Comparison of ENCODE assay signal across 11 cellular contexts in the genomic region with DNA sequence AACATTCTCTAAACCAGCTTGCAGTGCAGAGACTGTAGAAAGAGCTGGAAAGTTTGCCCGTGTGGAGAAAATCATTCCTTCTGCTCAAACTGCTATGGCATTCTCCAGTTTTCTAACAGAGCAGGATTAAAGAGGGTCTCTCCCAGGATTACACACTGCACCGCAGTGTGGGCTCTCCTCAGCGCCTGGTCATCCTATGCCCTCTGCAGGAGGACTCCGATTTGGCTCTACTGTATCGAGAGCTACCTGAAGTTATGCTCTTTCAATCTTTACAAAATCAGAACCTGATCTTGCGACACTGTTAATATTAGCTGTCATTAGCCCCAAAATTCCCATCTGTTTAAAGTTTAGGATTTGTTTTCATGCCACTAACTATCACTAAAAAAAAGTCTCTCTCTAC. TPM values are rescaled to one million over a fixed set of nuclear protein-coding genes. Genes with fewer than 3 reads are reported as not detected.
DNase-seq lines count a peak whose midpoint lies in the region; ATAC-seq and TF ChIP-seq lines count a peak whose summit lies in the region.
"Had no signal": no experiment of that assay in that cellular context is flagged by ENCODE, and none has a peak within 500 bp of the region (broad histone marks: within the 10 kb centered on the region; RNA-seq: fewer than 3 reads in every experiment).

No MANE protein-coding gene starts in this region.

- BruUV-seq in Calu3 (replicated peaks; lab: Mats Ljungman, UMichigan) = no TSS peak

- no peak for TF ChIP-seq EP300 in esophagus muscularis mucosa (IDR thresholded peaks at IDR 0.05)
- TF ChIP-seq EP300 in neural cell (conservative IDR thresholded peaks at IDR 0.05; ENCODE audit: poor library complexity, severe bottlenecking) = no peak
- TF ChIP-seq EP300 in suprapubic skin (IDR thresholded peaks at IDR 0.05) = no peak

- no peak overlapping the region for H3K9ac ChIP-seq in neural cell (ENCODE audit: low read length)

- intact Hi-C loops in Calu3 (cut with micrococcal nuclease; ENCODE audit: unreplicated experiment) (loop anchor here (10.0 kb wide), 1 partner anchor 613 kb away; no protein-coding TSS in a partner anchor), esophagus muscularis mucosa (cut with DNase I) (loop anchor here (10.0 kb wide), 1 partner anchor 613 kb away; no protein-coding TSS in a partner anchor)

- H3K27ac Mint-ChIP-seq in Calu3 (ENCODE audit: unreplicated experiment) = peak overlapping the region; percentile 1
- no peak overlapping the region for H3K27ac Mint-ChIP-seq in natural killer cell treated with Interleukin-12 subunit alpha and Interleukin-12 subunit beta and Interleukin-15 and Interleukin-18, amount 100 ng/mL, for 72 hours

- no peak for ATAC-seq in natural killer cell treated with Interleukin-12 subunit alpha and Interleukin-12 subunit beta and Interleukin-15 and Interleukin-18, amount 100 ng/mL, for 72 hours

- no peaks in the 10 kb centered on the region for H3K9me3 Mint-ChIP-seq in Calu3 (ENCODE audit: low read depth, unreplicated experiment)
- no peaks in the 10 kb centered on the region for H3K9me3 Mint-ChIP-seq in natural killer cell treated with Interleukin-12 subunit alpha and Interleukin-12 subunit beta and Interleukin-15 and Interleukin-18, amount 100 ng/mL, for 72 hours

- H3K9me2 ChIP-seq in neural cell (ENCODE audit: insufficient read depth, low read length) = no peaks in the 10 kb centered on the region

- TF ChIP-seq POLR2A in esophagus muscularis mucosa (IDR thresholded peaks at IDR 0.05; ENCODE audit: low read depth) (no peak), suprapubic skin (IDR thresholded peaks at IDR 0.05) (no peak)

- no peak overlapping the region for H3K4me2 ChIP-seq in neural cell (ENCODE audit: low read length)

- no peaks in the 10 kb centered on the region for H3K4me1 ChIP-seq in esophagus muscularis mucosa
- no peaks in the 10 kb centered on the region for H3K4me1 ChIP-seq in suprapubic skin
- H3K4me1 ChIP-seq: sigmoid colon had no signal

- H3K27me3 Mint-ChIP-seq in Calu3 (ENCODE audit: unreplicated experiment) = no peaks in the 10 kb centered on the region
- peaks cover 2 to 31% of the 10 kb centered on the region in 2 donors for H3K27me3 Mint-ChIP-seq in natural killer cell treated with Interleukin-12 subunit alpha and Interleukin-12 subunit beta and Interleukin-15 and Interleukin-18, amount 100 ng/mL, for 72 hours

- no peaks in the 10 kb centered on the region for H3K27me3 ChIP-seq in esophagus muscularis mucosa
- H3K27me3 ChIP-seq in neural cell (ENCODE audit: insufficient read depth, low read depth, low read length) = no peaks in the 10 kb centered on the region
- H3K27me3 ChIP-seq in suprapubic skin = no peaks in the 10 kb centered on the region
- H3K27me3 ChIP-seq: sigmoid colon, SJSA1 had no signal

- TF ChIP-seq CTCF in Calu3 (IDR thresholded peaks at IDR 0.05; ENCODE audit: unreplicated experiment) = no peak
- TF ChIP-seq CTCF in esophagus muscularis mucosa (IDR thresholded peaks at IDR 0.05) = peak; percentile 7 to 16 (median 15)
- no peak for TF ChIP-seq CTCF in neural cell (IDR thresholded peaks at IDR 0.05; ENCODE audit: poor library complexity, severe bottlenecking)
- no peak for TF ChIP-seq CTCF in suprapubic skin (IDR thresholded peaks at IDR 0.05)

- H4K20me1 ChIP-seq in neural cell (ENCODE audit: insufficient read depth) = no peaks in the 10 kb centered on the region

- H2AFZ ChIP-seq in neural cell (ENCODE audit: low read depth, low read length) = no peak overlapping the region

- H3K36me3 ChIP-seq in esophagus muscularis mucosa (no peaks in the 10 kb centered on the region), neural cell (ENCODE audit: insufficient read depth, low read length) (no peaks in the 10 kb centered on the region), suprapubic skin (no peaks in the 10 kb centered on the region)
- H3K36me3 ChIP-seq: sigmoid colon, SJSA1 had no signal

- CTCF ChIA-PET in Calu3 (lab: Charles Lee) = interaction anchor here (0.8 to 1.3 kb wide), 3 partner anchors 9 to 36 kb away, joined by 3 to 5 read pairs (median 4); no protein-coding TSS in a partner anchor

- H3K36me3 Mint-ChIP-seq in Calu3 (ENCODE audit: insufficient read depth, unreplicated experiment) = no peaks in the 10 kb centered on the region
- H3K36me3 Mint-ChIP-seq in natural killer cell treated with Interleukin-12 subunit alpha and Interleukin-12 subunit beta and Interleukin-15 and Interleukin-18, amount 100 ng/mL, for 72 hours = no peaks in the 10 kb centered on the region

- H3K4me1 Mint-ChIP-seq in Calu3 (ENCODE audit: low read depth, unreplicated experiment) = peaks cover 14% of the 10 kb centered on the region
- no peaks in the 10 kb centered on the region for H3K4me1 Mint-ChIP-seq in natural killer cell treated with Interleukin-12 subunit alpha and Interleukin-12 subunit beta and Interleukin-15 and Interleukin-18, amount 100 ng/mL, for 72 hours (ENCODE audit: low read depth in 2 of 2)

- no peaks in the 10 kb centered on the region for H3F3A ChIP-seq in neural cell (ENCODE audit: insufficient read depth, low read length, poor library complexity, severe bottlenecking)

- H3K4me3 ChIP-seq in esophagus muscularis mucosa (no peak overlapping the region), neural cell (ENCODE audit: low read length) (no peak overlapping the region), suprapubic skin (no peak overlapping the region)
- H3K4me3 ChIP-seq: sigmoid colon, SJSA1 had no signal

- DNase-seq in Calu3 (no peak), NCI-H82 treated with DMSO at 0.1 percent for 48 hours (lab: John Stamatoyannopoulos, UW; ENCODE audit: unreplicated experiment) (peak; percentile 66), esophagus muscularis mucosa (ENCODE audit: extremely low spot score) (no peak), SIG-M5 treated with dmso at 0.1 percent for 504 hours (lab: John Stamatoyannopoulos, UW; ENCODE audit: unreplicated experiment) (no peak), suprapubic skin (ENCODE audit: low spot score in 2 of 2) (no peak), GF-D8 (lab: John Stamatoyannopoulos, UW) (no peak)
- no peak for DNase-seq in natural killer cell treated with Interleukin-12 subunit alpha and Interleukin-12 subunit beta and Interleukin-15 and Interleukin-18, amount 100 ng/mL, for 72 hours (ENCODE audit: low spot score)
- DNase-seq: NCI-H526 treated with DMSO at 0.1 percent for 48 hours, sigmoid colon had no signal

- no peak overlapping the region for H3K4me3 Mint-ChIP-seq in Calu3 (ENCODE audit: low read depth, unreplicated experiment)
- no peak overlapping the region for H3K4me3 Mint-ChIP-seq in natural killer cell treated with Interleukin-12 subunit alpha and Interleukin-12 subunit beta and Interleukin-15 and Interleukin-18, amount 100 ng/mL, for 72 hours

- no peak overlapping the region for H3K27ac ChIP-seq in esophagus muscularis mucosa (replicated peaks in 1 of 4)
- H3K27ac ChIP-seq in neural cell (ENCODE audit: low read length) = no peak overlapping the region
- no peak overlapping the region for H3K27ac ChIP-seq in suprapubic skin
- H3K27ac ChIP-seq: sigmoid colon, SJSA1 had no signal

- H3K9me3 ChIP-seq in esophagus muscularis mucosa (no peaks in the 10 kb centered on the region), neural cell (ENCODE audit: low read length) (no peaks in the 10 kb centered on the region), suprapubic skin (no peaks in the 10 kb centered on the region)
- H3K9me3 ChIP-seq: sigmoid colon, SJSA1 had no signal

- peak; percentile 25 for TF ChIP-seq RAD21 in neural cell (conservative IDR thresholded peaks at IDR 0.05)

- 88% methylated on average over 6 of the region's 6 CpGs for WGBS in esophagus muscularis mucosa
- 84% methylated on average over 6 of the region's 6 CpGs for WGBS in suprapubic skin

- H3K79me2 ChIP-seq in neural cell (replicated peaks; ENCODE audit: insufficient read depth, low read length) = no peaks in the 10 kb centered on the region

TF ChIP-seq in neural cell, 6 proteins besides CTCF, POLR2A, EP300 and RAD21:
- no peak for TF ChIP-seq SMC3 (conservative IDR thresholded peaks at IDR 0.05; ENCODE audit: poor library complexity)
- no peak for TF ChIP-seq TAF1 (IDR thresholded peaks at IDR 0.05; ENCODE audit: low read depth)
- no peak for TF ChIP-seq EZH2 (IDR thresholded peaks at IDR 0.05; ENCODE audit: borderline replicate concordance, insufficient read depth, low read length, poor library complexity, severe bottlenecking)
- TF ChIP-seq, protein P1, sequence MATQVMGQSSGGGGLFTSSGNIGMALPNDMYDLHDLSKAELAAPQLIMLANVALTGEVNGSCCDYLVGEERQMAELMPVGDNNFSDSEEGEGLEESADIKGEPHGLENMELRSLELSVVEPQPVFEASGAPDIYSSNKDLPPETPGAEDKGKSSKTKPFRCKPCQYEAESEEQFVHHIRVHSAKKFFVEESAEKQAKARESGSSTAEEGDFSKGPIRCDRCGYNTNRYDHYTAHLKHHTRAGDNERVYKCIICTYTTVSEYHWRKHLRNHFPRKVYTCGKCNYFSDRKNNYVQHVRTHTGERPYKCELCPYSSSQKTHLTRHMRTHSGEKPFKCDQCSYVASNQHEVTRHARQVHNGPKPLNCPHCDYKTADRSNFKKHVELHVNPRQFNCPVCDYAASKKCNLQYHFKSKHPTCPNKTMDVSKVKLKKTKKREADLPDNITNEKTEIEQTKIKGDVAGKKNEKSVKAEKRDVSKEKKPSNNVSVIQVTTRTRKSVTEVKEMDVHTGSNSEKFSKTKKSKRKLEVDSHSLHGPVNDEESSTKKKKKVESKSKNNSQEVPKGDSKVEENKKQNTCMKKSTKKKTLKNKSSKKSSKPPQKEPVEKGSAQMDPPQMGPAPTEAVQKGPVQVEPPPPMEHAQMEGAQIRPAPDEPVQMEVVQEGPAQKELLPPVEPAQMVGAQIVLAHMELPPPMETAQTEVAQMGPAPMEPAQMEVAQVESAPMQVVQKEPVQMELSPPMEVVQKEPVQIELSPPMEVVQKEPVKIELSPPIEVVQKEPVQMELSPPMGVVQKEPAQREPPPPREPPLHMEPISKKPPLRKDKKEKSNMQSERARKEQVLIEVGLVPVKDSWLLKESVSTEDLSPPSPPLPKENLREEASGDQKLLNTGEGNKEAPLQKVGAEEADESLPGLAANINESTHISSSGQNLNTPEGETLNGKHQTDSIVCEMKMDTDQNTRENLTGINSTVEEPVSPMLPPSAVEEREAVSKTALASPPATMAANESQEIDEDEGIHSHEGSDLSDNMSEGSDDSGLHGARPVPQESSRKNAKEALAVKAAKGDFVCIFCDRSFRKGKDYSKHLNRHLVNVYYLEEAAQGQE (IDR thresholded peaks at IDR 0.05; ENCODE audit: borderline replicate concordance) = no peak
- no peak for TF ChIP-seq MXI1 (conservative IDR thresholded peaks at IDR 0.05; ENCODE audit: poor library complexity, severe bottlenecking)
- TF ChIP-seq POLR2AphosphoS5 (IDR thresholded peaks at IDR 0.05) = no peak

RNA-seq across cellular contexts. Expression of a gene that starts 33.0 kb away (rescaled TPM):
- total RNA-seq in Calu3 (2022) (44.1 and 54.1 TPM in 2 replicates), esophagus muscularis mucosa (10 to 100 TPM in 3 of 4 donors, 1 to 10 TPM in 1; 6.3 to 20.0 (median 14.8) TPM), suprapubic skin (1 to 10 TPM; 2.5 to 7.2 (median 5.6) TPM)
- 0.12 TPM in 1 of 2 replicates, not detected in the other for polyA plus RNA-seq in neural cell
- not detected in 2 replicates for polyA minus RNA-seq in neural cell
- not detected for total RNA-seq in natural killer cell treated with Interleukin-12 subunit alpha and Interleukin-12 subunit beta and Interleukin-15 and Interleukin-18, amount 100 ng/mL, for 72 hours

Comparison
In these comparisons a context has a peak if more than half of its experiments do, and no peak if none do; other contexts are left out.
1. CTCF ChIP-seq: peak in esophagus muscularis mucosa (3 of 3); none in Calu3 (single experiment), neural cell (single experiment) and suprapubic skin (0 of 2).